ENCODE assay signal across 16 cellular contexts in the genomic region with DNA sequence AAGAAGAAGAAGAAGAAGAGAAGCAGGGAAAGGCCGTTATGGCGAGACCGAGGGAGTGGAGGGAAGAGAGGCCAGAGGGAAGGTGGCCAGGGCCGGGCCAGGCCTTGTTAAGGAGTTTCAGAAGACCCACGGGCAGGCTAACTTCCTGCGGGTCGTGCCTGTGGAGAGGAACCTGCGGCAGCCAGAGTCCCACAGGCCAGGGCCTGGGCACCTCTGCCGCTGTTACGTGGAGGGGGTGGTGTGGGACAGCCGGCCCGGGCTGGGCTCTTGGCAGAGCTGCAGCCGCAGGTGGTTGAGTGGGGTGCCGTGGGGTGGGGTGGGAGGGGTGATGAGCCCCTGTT. TPM values are rescaled to one million over a fixed set of nuclear protein-coding genes. Genes with fewer than 3 reads are reported as not detected.
DNase-seq lines count a peak whose midpoint lies in the region; ATAC-seq and TF ChIP-seq lines count a peak whose summit lies in the region.
"Had no signal": no experiment of that assay in that cellular context is flagged by ENCODE, and none has a peak within 500 bp of the region (broad histone marks: within the 10 kb centered on the region; RNA-seq: fewer than 3 reads in every experiment).

No MANE protein-coding gene starts in this region.

- H3K27me3 Mint-ChIP-seq in stimulated activated memory B cell treated with anti-CD40 and anti-IgM and Interleukin-4, amounts not matched to agents 10 μg/mL and 1 μg/mL and 100 μg/mL, for 72 hours: no peaks in the 10 kb centered on the region

- no peaks in the 10 kb centered on the region for H3K9me3 ChIP-seq in HEK293 (ENCODE audit: control insufficient read depth, insufficient read depth, low read depth, low read length)
- no peaks in the 10 kb centered on the region for H3K9me3 ChIP-seq in breast epithelium

- H3K36me3 ChIP-seq in HEK293 (ENCODE audit: control insufficient read depth in 2 of 2, insufficient read depth in 1 of 2, low read length in 2 of 2) (peaks cover 0 to 38% of the 10 kb centered on the region in 2 experiments; a peak in 2 of 3 replicates), breast epithelium (no peaks in the 10 kb centered on the region)
- H3K36me3 ChIP-seq: neural progenitor cell had no signal

- POLR2A ChIA-PET in HEK293 (lab: Yijun Ruan, JAX): interaction anchor here (1.3 kb wide), 1 partner anchor 40 kb away, joined by 5 read pairs; no protein-coding TSS in a partner anchor

- H3K4me1 ChIP-seq in HEK293 (ENCODE audit: control insufficient read depth, insufficient read depth, low read length) (no peaks in the 10 kb centered on the region), breast epithelium (peaks cover 0 to 6% of the 10 kb centered on the region in 2 donors)
- H3K4me1 ChIP-seq: neural progenitor cell had no signal

- TF ChIP-seq CTCF in HEK293 (tag by site-specific recombination; IDR thresholded peaks at IDR 0.05) (no peak), breast epithelium (IDR thresholded peaks at IDR 0.05) (no peak), omental fat pad (IDR thresholded peaks at IDR 0.05) (no peak)

- H3K27me3 ChIP-seq in breast epithelium: no peaks in the 10 kb centered on the region
- H3K27me3 ChIP-seq: neural progenitor cell had no signal

- H3K4me3 ChIP-seq in HEK293 (ENCODE audit: low read depth, low read length): no peak overlapping the region
- H3K4me3 ChIP-seq in breast epithelium: peak overlapping the region; percentile 18 to 66 (median 37)
- H3K4me3 ChIP-seq: neural progenitor cell had no signal

- no peaks in the 10 kb centered on the region for H3K9me3 Mint-ChIP-seq in stimulated activated memory B cell treated with anti-CD40 and anti-IgM and Interleukin-4, amounts not matched to agents 10 μg/mL and 1 μg/mL and 100 μg/mL, for 72 hours
- H3K9me3 Mint-ChIP-seq: neural progenitor cell had no signal

- peaks cover 76% of the 10 kb centered on the region for H3K4me1 Mint-ChIP-seq in stimulated activated memory B cell treated with anti-CD40 and anti-IgM and Interleukin-4, amounts not matched to agents 10 μg/mL and 1 μg/mL and 100 μg/mL, for 72 hours

- H3K27ac Mint-ChIP-seq in stimulated activated memory B cell treated with anti-CD40 and anti-IgM and Interleukin-4, amounts not matched to agents 10 μg/mL and 1 μg/mL and 100 μg/mL, for 72 hours: peak overlapping the region; percentile 36
- H3K27ac Mint-ChIP-seq: neural progenitor cell had no signal

- intact Hi-C loops in breast epithelium (cut with DNase I; ENCODE audit: low total_unique reads): no loop called here

- peak; percentile 7 for ATAC-seq in left lobe of liver
- no peak for ATAC-seq in stimulated activated memory B cell treated with anti-CD40 and anti-IgM and Interleukin-4, amounts not matched to agents 10 μg/mL and 1 μg/mL and 100 μg/mL, for 72 hours
- no peak for ATAC-seq in omental fat pad (ENCODE audit: low FRiP score)

- DNase-seq in breast epithelium (ENCODE audit: low spot score in 2 of 2): no peak
- no peak for DNase-seq in left lobe of liver (ENCODE audit: low spot score)
- DNase-seq in GM03348 (ENCODE audit: low spot score): no peak
- no peak for DNase-seq in NK-92 (lab: John Stamatoyannopoulos, UW; ENCODE audit: unreplicated experiment)
- DNase-seq in omental fat pad (ENCODE audit: low spot score): no peak
- DNase-seq in dedifferentiated amniotic fluid mesenchymal stem cell (ENCODE audit: extremely low spot score): no peak
- DNase-seq: amniotic stem cell; KBM-7; NCI-H1436; NCI-H526 treated with DMSO at 0.1 percent for 48 hours; stimulated activated CD4-positive, alpha-beta T cell treated with anti-CD3 and anti-CD28 coated beads, Interleukin-15, amount 100 ng/mL, for 24 hours had no signal

- no peak for TF ChIP-seq POLR2A in breast epithelium (IDR thresholded peaks at IDR 0.05)

- H3K36me3 Mint-ChIP-seq in stimulated activated memory B cell treated with anti-CD40 and anti-IgM and Interleukin-4, amounts not matched to agents 10 μg/mL and 1 μg/mL and 100 μg/mL, for 72 hours: peaks cover 43% of the 10 kb centered on the region
- H3K36me3 Mint-ChIP-seq: neural progenitor cell had no signal

- CTCF ChIA-PET in HEK293 (lab: Yijun Ruan, JAX): no interaction called here

- H3K27ac ChIP-seq in HEK293 (ENCODE audit: extremely low read depth, low read depth, low read length) (no peak overlapping the region), breast epithelium (peak overlapping the region; percentile 93 to 100)
- H3K27ac ChIP-seq: neural progenitor cell had no signal

- peak overlapping the region; percentile 30 for H3K4me3 Mint-ChIP-seq in stimulated activated memory B cell treated with anti-CD40 and anti-IgM and Interleukin-4, amounts not matched to agents 10 μg/mL and 1 μg/mL and 100 μg/mL, for 72 hours
- H3K4me3 Mint-ChIP-seq: neural progenitor cell had no signal

TF ChIP-seq in HEK293, 187 proteins besides CTCF, POLR2A, EP300 and RAD21 (continues in another document):
- no peak for TF ChIP-seq ZNF785 (tag by site-specific recombination; IDR thresholded peaks at IDR 0.05)
- TF ChIP-seq, protein P1, sequence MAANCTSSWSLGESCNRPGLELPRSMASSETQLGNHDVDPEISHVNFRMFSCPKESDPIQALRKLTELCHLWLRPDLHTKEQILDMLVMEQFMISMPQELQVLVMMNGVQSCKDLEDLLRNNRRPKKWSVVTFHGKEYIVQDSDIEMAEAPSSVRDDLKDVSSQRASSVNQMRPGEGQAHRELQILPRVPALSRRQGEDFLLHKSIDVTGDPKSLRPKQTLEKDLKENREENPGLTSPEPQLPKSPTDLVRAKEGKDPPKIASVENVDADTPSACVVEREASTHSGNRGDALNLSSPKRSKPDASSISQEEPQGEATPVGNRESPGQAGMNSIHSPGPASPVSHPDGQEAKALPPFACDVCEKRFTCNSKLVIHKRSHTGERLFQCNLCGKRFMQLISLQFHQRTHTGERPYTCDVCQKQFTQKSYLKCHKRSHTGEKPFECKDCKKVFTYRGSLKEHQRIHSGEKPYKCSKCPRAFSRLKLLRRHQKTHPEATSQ (tag by site-specific recombination; IDR thresholded peaks at IDR 0.05): no peak
- no peak for TF ChIP-seq BCL11A (tag by site-specific recombination; IDR thresholded peaks at IDR 0.05; ENCODE audit: low read depth)
- TF ChIP-seq ZFP37 (tag by site-specific recombination; IDR thresholded peaks at IDR 0.05): no peak
- TF ChIP-seq, protein P2, sequence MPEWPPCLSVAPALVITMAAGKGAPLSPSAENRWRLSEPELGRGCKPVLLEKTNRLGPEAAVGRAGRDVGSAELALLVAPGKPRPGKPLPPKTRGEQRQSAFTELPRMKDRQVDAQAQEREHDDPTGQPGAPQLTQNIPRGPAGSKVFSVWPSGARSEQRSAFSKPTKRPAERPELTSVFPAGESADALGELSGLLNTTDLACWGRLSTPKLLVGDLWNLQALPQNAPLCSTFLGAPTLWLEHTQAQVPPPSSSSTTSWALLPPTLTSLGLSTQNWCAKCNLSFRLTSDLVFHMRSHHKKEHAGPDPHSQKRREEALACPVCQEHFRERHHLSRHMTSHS (tag by site-specific recombination; IDR thresholded peaks at IDR 0.05): no peak
- TF ChIP-seq ZNF600 (tag by site-specific recombination; IDR thresholded peaks at IDR 0.05): peak; percentile 70
- TF ChIP-seq ZNF302 (tag by site-specific recombination; IDR thresholded peaks at IDR 0.05; ENCODE audit: low read depth): no peak
- peak; percentile 55; the same call in 1 of the 2 replicates for TF ChIP-seq ZNF341 (tag by site-specific recombination; IDR thresholded peaks at IDR 0.05; ENCODE audit: low read depth)
- TF ChIP-seq ZNF843 (tag by site-specific recombination; IDR thresholded peaks at IDR 0.05): no peak
- TF ChIP-seq ZNF155 (tag by site-specific recombination; IDR thresholded peaks at IDR 0.05): no peak
- no peak for TF ChIP-seq BCL11B (tag by site-specific recombination; IDR thresholded peaks at IDR 0.05; ENCODE audit: low read depth)
- TF ChIP-seq, protein P3, sequence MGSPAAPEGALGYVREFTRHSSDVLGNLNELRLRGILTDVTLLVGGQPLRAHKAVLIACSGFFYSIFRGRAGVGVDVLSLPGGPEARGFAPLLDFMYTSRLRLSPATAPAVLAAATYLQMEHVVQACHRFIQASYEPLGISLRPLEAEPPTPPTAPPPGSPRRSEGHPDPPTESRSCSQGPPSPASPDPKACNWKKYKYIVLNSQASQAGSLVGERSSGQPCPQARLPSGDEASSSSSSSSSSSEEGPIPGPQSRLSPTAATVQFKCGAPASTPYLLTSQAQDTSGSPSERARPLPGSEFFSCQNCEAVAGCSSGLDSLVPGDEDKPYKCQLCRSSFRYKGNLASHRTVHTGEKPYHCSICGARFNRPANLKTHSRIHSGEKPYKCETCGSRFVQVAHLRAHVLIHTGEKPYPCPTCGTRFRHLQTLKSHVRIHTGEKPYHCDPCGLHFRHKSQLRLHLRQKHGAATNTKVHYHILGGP (tag by site-specific recombination; IDR thresholded peaks at IDR 0.05): no peak
- no peak for TF ChIP-seq ZNF768 (tag by site-specific recombination; IDR thresholded peaks at IDR 0.05)
- no peak for TF ChIP-seq ZNF146 (tag by site-specific recombination; IDR thresholded peaks at IDR 0.05)
- peak; percentile 40; the same call in 1 of the 2 replicates for TF ChIP-seq SCRT2 (tag by site-specific recombination; IDR thresholded peaks at IDR 0.05)

RNA-seq across cellular contexts. Expression of a gene that starts 5.5 kb away (rescaled TPM):
- total RNA-seq in breast epithelium: 10 to 100 TPM; 36.6 to 52.6 (median 41.6) TPM
- total RNA-seq in left lobe of liver: 27.0 TPM
- total RNA-seq in omental fat pad: 10 to 100 TPM; 39.2 to 71.1 (median 49.8) TPM

RNA-seq across cellular contexts. Expression of a gene that starts 12.7 kb away (rescaled TPM):
- total RNA-seq in breast epithelium (10 to 100 TPM; 18.4 to 30.1 (median 21.3) TPM), left lobe of liver (1,138 TPM), omental fat pad (10 to 100 TPM in 2 of 4 donors, 1 to 10 TPM in 2; 6.0 to 28.8 (median 9.1) TPM)
- total RNA-seq: frontal cortex had no signal

RNA-seq across cellular contexts. Expression of a gene that starts 19.8 kb away (rescaled TPM):
- total RNA-seq in breast epithelium (10 to 100 TPM in 1 of 3 donors, 1 to 10 TPM in 2; 3.7 to 10.9 (median 6.9) TPM), left lobe of liver (4.2 TPM), omental fat pad (10 to 100 TPM in 3 of 4 donors, 1 to 10 TPM in 1; 7.1 to 16.5 (median 11.4) TPM)

RNA-seq across cellular contexts. Expression of a gene that starts 31.9 kb away (rescaled TPM):
- total RNA-seq in breast epithelium (1,000 to 10,000 TPM in 1 of 3 donors, 100 to 1,000 TPM in 2; 427 to 3,050 (median 615) TPM), left lobe of liver (1,041 TPM), omental fat pad (1,000 to 10,000 TPM in 3 of 4 donors, 100 to 1,000 TPM in 1; 868 to 2,171 (median 1,171) TPM)
- total RNA-seq: dermis microvascular lymphatic vessel endothelial cell had no signal

RNA-seq across cellular contexts. Expression of a gene that starts 45.3 kb away (rescaled TPM):
- total RNA-seq in breast epithelium: 100 to 1,000 TPM; 173 to 183 (median 176) TPM
- total RNA-seq in left lobe of liver: 97.8 TPM
- 100 to 1,000 TPM; 146 to 215 (median 183) TPM for total RNA-seq in omental fat pad

Comparison
In these comparisons a context has a peak if more than half of its experiments do, and no peak if none do; other contexts are left out.
1. RNA of a gene that starts 12.7 kb away (total RNA-seq): 1,138 TPM in left lobe of liver (single experiment); 18.4 to 30.1 TPM in breast epithelium and 6.0 to 28.8 TPM in omental fat pad; every median in the first group is over 10 times any median in the second.